19 cellular contexts compared by ENCODE assay signal in the genomic region with DNA sequence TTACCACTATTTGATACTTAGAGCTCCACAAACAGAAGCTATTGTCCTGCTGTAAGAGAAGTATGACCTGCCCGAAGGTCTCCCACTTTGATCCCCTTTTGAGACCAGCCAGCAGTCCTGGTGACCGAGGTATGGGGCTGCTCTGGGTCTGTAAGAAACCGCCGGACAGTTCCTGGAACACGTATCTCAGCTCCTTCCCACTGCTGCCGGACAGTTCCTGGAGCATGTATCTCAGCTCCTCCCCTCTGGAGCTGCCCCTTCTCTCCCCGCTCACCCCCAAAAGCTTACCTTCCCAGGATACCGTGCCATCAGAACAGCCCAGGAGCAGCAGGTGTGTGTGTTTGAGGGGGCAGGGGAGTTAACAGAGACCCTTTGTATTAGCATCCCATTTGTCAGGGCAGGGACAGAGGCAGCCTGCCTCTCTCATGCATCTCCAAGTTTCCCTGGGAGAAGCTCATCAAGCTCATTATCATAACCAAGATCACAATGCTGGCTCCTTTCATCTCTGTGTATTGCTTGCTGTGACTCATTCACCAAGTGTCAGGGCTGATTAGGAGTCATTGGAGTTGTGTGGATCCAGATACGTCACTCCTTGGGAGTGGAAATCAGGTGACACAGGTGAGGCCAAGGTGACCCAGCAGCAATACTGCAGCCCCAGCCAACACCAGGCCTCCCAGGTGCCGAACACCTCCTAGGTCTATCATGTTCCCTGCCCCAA. TPM values are rescaled to one million over a fixed set of nuclear protein-coding genes. Genes with fewer than 3 reads are reported as not detected.
DNase-seq lines count a peak whose midpoint lies in the region; ATAC-seq, FAIRE-seq and TF ChIP-seq lines count a peak whose summit lies in the region.
"Had no signal": no experiment of that assay in that cellular context is flagged by ENCODE, and none has a peak within 500 bp of the region (broad histone marks: within the 10 kb centered on the region; RNA-seq: fewer than 3 reads in every experiment).

No MANE protein-coding gene starts in this region.

- H3K4me1 Mint-ChIP-seq in osteocyte (ENCODE audit: unreplicated experiment): peaks cover 38% of the 10 kb centered on the region
- H3K4me1 Mint-ChIP-seq: activated CD8-positive, alpha-beta memory T cell treated with anti-CD3 and anti-CD28 coated beads, Interleukin-2, amount 10 ng/mL, durations not matched to agents 7 days and 5 days had no signal

- no peak overlapping the region for H3K4me3 ChIP-seq in bronchial epithelial cell (ENCODE audit: low read depth, low read length)
- H3K4me3 ChIP-seq in breast epithelium: no peak overlapping the region
- H3K4me3 ChIP-seq: SK-N-MC, testis had no signal

- no peaks in the 10 kb centered on the region for H3K27me3 ChIP-seq in bronchial epithelial cell (ENCODE audit: control insufficient read depth, insufficient read depth, low read length)
- no peaks in the 10 kb centered on the region for H3K27me3 ChIP-seq in breast epithelium
- H3K27me3 ChIP-seq: testis had no signal

- no peaks in the 10 kb centered on the region for H3K9me3 ChIP-seq in breast epithelium
- H3K9me3 ChIP-seq: testis had no signal

- H3K36me3 ChIP-seq in bronchial epithelial cell (ENCODE audit: control insufficient read depth, insufficient read depth, low read length) (no peaks in the 10 kb centered on the region), breast epithelium (no peaks in the 10 kb centered on the region)
- H3K36me3 ChIP-seq: WERI-Rb-1 had no signal

- intact Hi-C loops in left colon (cut with DNase I, micrococcal nuclease) (no loop called here), breast epithelium (cut with DNase I; ENCODE audit: low total_unique reads) (no loop called here)

- H3K27ac ChIP-seq in breast epithelium: no peak overlapping the region
- H3K27ac ChIP-seq: 22Rv1, SK-N-MC, testis, WERI-Rb-1 had no signal

- peak; percentile 51 for ATAC-seq in left colon
- ATAC-seq in HG03439 (IDR thresholded peaks at IDR 0.05; ENCODE audit: unreplicated experiment): no peak
- ATAC-seq: activated CD8-positive, alpha-beta memory T cell treated with anti-CD3 and anti-CD28 coated beads, Interleukin-2, amount 10 ng/mL, durations not matched to agents 7 days and 5 days had no signal

- peak; percentile 90 for FAIRE-seq in bronchial epithelial cell (lab: Jason Lieb, UNC)
- FAIRE-seq: GM12891 had no signal

- no peaks in the 10 kb centered on the region for H3K4me1 ChIP-seq in breast epithelium

- H3K9me3 Mint-ChIP-seq in osteocyte (ENCODE audit: unreplicated experiment): no peaks in the 10 kb centered on the region

- peak; percentile 38 for DNase-seq in DMS53 (lab: John Stamatoyannopoulos, UW)
- DNase-seq in DMS53 treated with DMSO at 0.1 percent for 48 hours (lab: John Stamatoyannopoulos, UW; ENCODE audit: unreplicated experiment): no peak
- DNase-seq in bronchial epithelial cell (ENCODE audit: low read depth): peak; percentile 85
- DNase-seq in left colon: no peak
- no peak for DNase-seq in osteocyte (ENCODE audit: extremely low spot score, unreplicated experiment)
- no peak for DNase-seq in NCI-H226
- no peak for DNase-seq in breast epithelium (ENCODE audit: low spot score in 2 of 2)
- DNase-seq: activated CD8-positive, alpha-beta memory T cell treated with anti-CD3 and anti-CD28 coated beads, Interleukin-2, amount 10 ng/mL, durations not matched to agents 7 days and 5 days; activated gamma-delta T cell; C1 segment of cervical spinal cord; MV-4-11; NCI-H2171 treated with DMSO at 0.1 percent for 48 hours; testis; WERI-Rb-1 had no signal

- H3K4me3 Mint-ChIP-seq in osteocyte (ENCODE audit: unreplicated experiment): no peak overlapping the region
- H3K4me3 Mint-ChIP-seq: activated CD8-positive, alpha-beta memory T cell treated with anti-CD3 and anti-CD28 coated beads, Interleukin-2, amount 10 ng/mL, durations not matched to agents 7 days and 5 days had no signal

- no peaks in the 10 kb centered on the region for H3K36me3 Mint-ChIP-seq in osteocyte (ENCODE audit: unreplicated experiment)
- H3K36me3 Mint-ChIP-seq: activated CD8-positive, alpha-beta memory T cell treated with anti-CD3 and anti-CD28 coated beads, Interleukin-2, amount 10 ng/mL, durations not matched to agents 7 days and 5 days had no signal

- H3K27me3 Mint-ChIP-seq in osteocyte (ENCODE audit: unreplicated experiment): no peaks in the 10 kb centered on the region
- H3K27me3 Mint-ChIP-seq: activated CD8-positive, alpha-beta memory T cell treated with anti-CD3 and anti-CD28 coated beads, Interleukin-2, amount 10 ng/mL, durations not matched to agents 7 days and 5 days had no signal

- TF ChIP-seq CTCF in bronchial epithelial cell (IDR thresholded peaks at IDR 0.05; ENCODE audit: insufficient read depth, low read length, severe bottlenecking): no peak
- TF ChIP-seq CTCF in osteocyte (IDR thresholded peaks at IDR 0.05): no peak
- no peak for TF ChIP-seq CTCF in breast epithelium (IDR thresholded peaks at IDR 0.05)

- no peak for TF ChIP-seq POLR2A in breast epithelium (IDR thresholded peaks at IDR 0.05)

- no peak overlapping the region for H3K27ac Mint-ChIP-seq in osteocyte (ENCODE audit: unreplicated experiment)
- H3K27ac Mint-ChIP-seq: activated CD8-positive, alpha-beta memory T cell treated with anti-CD3 and anti-CD28 coated beads, Interleukin-2, amount 10 ng/mL, durations not matched to agents 7 days and 5 days had no signal

RNA-seq across cellular contexts. Expression of a gene that starts 25.3 kb away (rescaled TPM):
- total RNA-seq in bronchial epithelial cell (not detected in 2 replicates), left colon (not detected), osteocyte (not detected in 2 replicates), breast epithelium (not detected)
- total RNA-seq: activated CD8-positive, alpha-beta memory T cell treated with anti-CD3 and anti-CD28 coated beads, Interleukin-2, amount 10 ng/mL, durations not matched to agents 7 days and 5 days; dermis microvascular lymphatic vessel endothelial cell had no signal

RNA-seq across cellular contexts. Expression of a gene that starts 43.6 kb away (rescaled TPM):
- not detected in 2 replicates for total RNA-seq in bronchial epithelial cell
- 10 to 100 TPM in 1 of 2 donors, 1 to 10 TPM in 1; 6.6 to 19.7 TPM for total RNA-seq in left colon
- 0.94 and 1.0 TPM in 2 replicates for total RNA-seq in osteocyte
- 100 to 1,000 TPM in 1 of 3 donors, 10 to 100 TPM in 2; 27.4 to 132 (median 42.0) TPM for total RNA-seq in breast epithelium
- total RNA-seq: activated CD8-positive, alpha-beta memory T cell treated with anti-CD3 and anti-CD28 coated beads, Interleukin-2, amount 10 ng/mL, durations not matched to agents 7 days and 5 days; dermis microvascular lymphatic vessel endothelial cell had no signal

Comparison
In these comparisons a context has a peak if more than half of its experiments do, and no peak if none do; other contexts are left out.
1. DNase-seq: peak in DMS53 (single experiment) and bronchial epithelial cell (single experiment); none in DMS53 treated with DMSO at 0.1 percent for 48 hours (single experiment), left colon (0 of 2), osteocyte (single experiment), NCI-H226 (single experiment) and breast epithelium (0 of 2).